Comparison of ENCODE assay signal across 1 cellular context in genomic region chr3:105538483-105538882, GRCh38.
TF ChIP-seq lines count a peak whose summit lies in the region.

No MANE protein-coding gene starts in this region.

TF ChIP-seq in IMR-90, 13 proteins besides CTCF, POLR2A, EP300 and RAD21:
- no peak for TF ChIP-seq CEBPB (IDR thresholded peaks at IDR 0.05; ENCODE audit: low read depth, low read length)
- no peak for TF ChIP-seq BHLHE40 (IDR thresholded peaks at IDR 0.05; ENCODE audit: low read depth, low read length)
- no peak for TF ChIP-seq CHD1 (IDR thresholded peaks at IDR 0.05; ENCODE audit: low read depth, low read length)
- TF ChIP-seq FOS (IDR thresholded peaks at IDR 0.05; ENCODE audit: low read depth, low read length), result no peak
